Comparison of ENCODE assay signal across 14 cellular contexts in the genomic region with DNA sequence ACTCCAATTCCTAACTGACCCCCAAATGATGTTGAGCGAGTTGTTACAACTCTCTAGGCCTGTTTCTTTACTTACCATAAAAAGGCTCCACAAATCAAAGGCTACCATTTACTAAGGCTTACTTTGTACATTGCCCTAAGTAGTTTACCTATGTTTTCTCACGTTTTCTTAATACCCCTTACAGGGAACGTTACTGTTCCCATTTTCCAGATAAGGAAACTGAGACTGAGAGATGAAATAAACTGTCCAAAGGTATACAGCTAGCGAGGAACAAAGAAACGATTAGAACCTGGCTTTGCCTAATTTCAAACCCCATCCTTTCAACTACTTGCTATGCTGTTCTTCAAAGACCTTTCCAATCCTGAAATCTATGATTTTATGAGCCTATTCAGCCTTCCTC.
A peak's percentile ranks its signal among the peaks of the same experiment; 100 is the strongest.
DNase-seq lines count a peak whose midpoint lies in the region; ATAC-seq, FAIRE-seq and TF ChIP-seq lines count a peak whose summit lies in the region.
"Had no signal": no experiment of that assay in that cellular context is flagged by ENCODE, and none has a peak within 500 bp of the region (broad histone marks: within the 10 kb centered on the region; RNA-seq: fewer than 3 reads in every experiment).

No MANE protein-coding gene starts in this region.

- 79 to 84% methylated on average over 5 of the region's 5 CpGs for WGBS in GM23248 (ENCODE audit: low coverage in 1 of 2, low lambda C conversion rate in 2 of 2, missing lambda C conversion rate in 2 of 2), 2 experiments
- WGBS in hepatocyte (ENCODE audit: low lambda C conversion rate, missing lambda C conversion rate): 81% methylated on average over 5 of the region's 5 CpGs

- H3K4me3 ChIP-seq in astrocyte (ENCODE audit: insufficient read depth, low read depth, low read length) (no peak overlapping the region), dorsolateral prefrontal cortex (no peak overlapping the region), GM23248 (no peak overlapping the region), hepatocyte (no peak overlapping the region)
- H3K4me3 ChIP-seq: A549, HAP-1 had no signal

- no peak for ATAC-seq in GM18867 (IDR thresholded peaks at IDR 0.05; ENCODE audit: unreplicated experiment)
- ATAC-seq: A549 had no signal

- TF ChIP-seq CTCF in astrocyte (IDR thresholded peaks at IDR 0.05; ENCODE audit: insufficient read depth, low read depth, low read length) (no peak), dorsolateral prefrontal cortex (IDR thresholded peaks at IDR 0.05 in 54 of 56, conservative IDR thresholded peaks at IDR 0.05 in 2 of 56; ENCODE audit: low read depth in 1 of 56, partially characterized antibody in 56 of 56) (no peak), neural crest cell (conservative IDR thresholded peaks at IDR 0.05) (no peak), hepatocyte (IDR thresholded peaks at IDR 0.05; ENCODE audit: poor library complexity) (no peak)

- H3K27me3 ChIP-seq in astrocyte (ENCODE audit: insufficient read depth, low read length) (no peaks in the 10 kb centered on the region), dorsolateral prefrontal cortex (no peaks in the 10 kb centered on the region), GM23248 (replicated peaks; ENCODE audit: insufficient read depth) (no peaks in the 10 kb centered on the region), hepatocyte (peaks cover 6% of the 10 kb centered on the region)
- H3K27me3 ChIP-seq: BE2C had no signal

- H3K9me2 ChIP-seq in GM23248 (ENCODE audit: insufficient read depth) (no peaks in the 10 kb centered on the region), hepatocyte (replicated peaks; ENCODE audit: insufficient read depth) (no peaks in the 10 kb centered on the region)

- H3K36me3 Mint-ChIP-seq in astrocyte (ENCODE audit: low read depth, unreplicated experiment) (no peaks in the 10 kb centered on the region), neural crest cell (ENCODE audit: low read depth) (no peaks in the 10 kb centered on the region)

- H2AFZ ChIP-seq in astrocyte (ENCODE audit: low read depth, low read length) (no peak overlapping the region), GM23248 (no peak overlapping the region), hepatocyte (no peak overlapping the region)

- H3K4me1 ChIP-seq in astrocyte (ENCODE audit: insufficient read depth, low read length): no peaks in the 10 kb centered on the region
- H3K4me1 ChIP-seq in GM23248 (ENCODE audit: insufficient read depth): no peaks in the 10 kb centered on the region
- no peaks in the 10 kb centered on the region for H3K4me1 ChIP-seq in hepatocyte (ENCODE audit: insufficient read depth)
- H3K4me1 ChIP-seq: A549, BE2C, HAP-1 had no signal

- no peaks in the 10 kb centered on the region for H3K9me3 ChIP-seq in astrocyte (ENCODE audit: insufficient read depth, low read depth, low read length)
- no peaks in the 10 kb centered on the region for H3K9me3 ChIP-seq in GM23248 (ENCODE audit: low read depth)
- no peaks in the 10 kb centered on the region for H3K9me3 ChIP-seq in hepatocyte (ENCODE audit: low read depth)
- H3K9me3 ChIP-seq: A549, BE2C, HAP-1 had no signal

- no peaks in the 10 kb centered on the region for H3F3A ChIP-seq in GM23248 (ENCODE audit: insufficient read depth)

- H3K36me3 ChIP-seq in astrocyte (ENCODE audit: insufficient read depth, low read length) (no peaks in the 10 kb centered on the region), GM23248 (ENCODE audit: low read depth) (no peaks in the 10 kb centered on the region), hepatocyte (replicated peaks; ENCODE audit: insufficient read depth, low read depth) (no peaks in the 10 kb centered on the region)
- H3K36me3 ChIP-seq: BE2C, HAP-1 had no signal

- no peak overlapping the region for H3K27ac Mint-ChIP-seq in astrocyte (ENCODE audit: unreplicated experiment)
- H3K27ac Mint-ChIP-seq in neural crest cell (ENCODE audit: unreplicated experiment): peak overlapping the region; percentile 7
- H3K27ac Mint-ChIP-seq: IgD-negative memory B cell had no signal

- H3K9ac ChIP-seq in astrocyte (ENCODE audit: low read length) (no peak overlapping the region), GM23248 (no peak overlapping the region)

- intact Hi-C loops in dorsolateral prefrontal cortex (cut with DNase I): loop anchor here (5.0 to 10.0 kb wide), 2 partner anchors 74 to 76 kb away; partner anchors contain the start of gene SPTBN1 (in 2 of the 2)

- H3K9me3 Mint-ChIP-seq in astrocyte (ENCODE audit: unreplicated experiment) (no peaks in the 10 kb centered on the region), neural crest cell (peaks cover 3% of the 10 kb centered on the region)

- H3K27me3 Mint-ChIP-seq in astrocyte (ENCODE audit: low read depth, unreplicated experiment): peaks cover 6% of the 10 kb centered on the region
- H3K27me3 Mint-ChIP-seq in neural crest cell (ENCODE audit: low read depth): no peaks in the 10 kb centered on the region

- H3K27ac ChIP-seq in astrocyte (ENCODE audit: low read depth, low read length) (no peak overlapping the region), dorsolateral prefrontal cortex (peak overlapping the region in 39 of 59 donors; percentile 1 to 96 (median 46)), GM23248 (no peak overlapping the region), hepatocyte (no peak overlapping the region)
- H3K27ac ChIP-seq: A549 had no signal

- no peak for DNase-seq in GM18507 (ENCODE audit: extremely low spot score, insufficient read length, low read depth)
- no peak for DNase-seq in astrocyte (ENCODE audit: low read depth)
- no peak for DNase-seq in dorsolateral prefrontal cortex
- DNase-seq in neural crest cell (ENCODE audit: low read depth, low spot score): no peak
- no peak for DNase-seq in GM23248
- no peak for DNase-seq in NCI-H524 (lab: John Stamatoyannopoulos, UW)
- no peak for DNase-seq in hepatocyte (ENCODE audit: low spot score)
- DNase-seq: BE2C, DMS53 had no signal

- H3K79me2 ChIP-seq in astrocyte (ENCODE audit: insufficient read depth, low read length): no peaks in the 10 kb centered on the region
- H3K79me2 ChIP-seq in GM23248 (ENCODE audit: insufficient read depth): no peaks in the 10 kb centered on the region
- no peaks in the 10 kb centered on the region for H3K79me2 ChIP-seq in hepatocyte

- H3K4me3 Mint-ChIP-seq in astrocyte (ENCODE audit: unreplicated experiment): no peak overlapping the region
- H3K4me3 Mint-ChIP-seq in neural crest cell: no peak overlapping the region
- H3K4me3 Mint-ChIP-seq: IgD-negative memory B cell had no signal

- no peak overlapping the region for H3K4me2 ChIP-seq in astrocyte (ENCODE audit: low read length)
- no peak overlapping the region for H3K4me2 ChIP-seq in GM23248 (ENCODE audit: unreplicated experiment)
- H3K4me2 ChIP-seq in hepatocyte: no peak overlapping the region
- H3K4me2 ChIP-seq: A549 had no signal

- in situ Hi-C loops in GM23248 (cut with MboI): no loop called here

- no peaks in the 10 kb centered on the region for H4K20me1 ChIP-seq in astrocyte (ENCODE audit: insufficient read depth, low read length)
- H4K20me1 ChIP-seq in GM23248 (ENCODE audit: insufficient read depth): no peaks in the 10 kb centered on the region
- H4K20me1 ChIP-seq in hepatocyte (ENCODE audit: insufficient read depth, poor library complexity, severe bottlenecking): no peaks in the 10 kb centered on the region

- FAIRE-seq in GM18507 (lab: Jason Lieb, UNC) (peak; percentile 35), astrocyte (lab: Jason Lieb, UNC) (peak; percentile 45)
- FAIRE-seq: H1 had no signal

- peaks cover 5% of the 10 kb centered on the region for H3K4me1 Mint-ChIP-seq in astrocyte (ENCODE audit: low read depth, unreplicated experiment)
- peaks cover 67% of the 10 kb centered on the region for H3K4me1 Mint-ChIP-seq in neural crest cell
- H3K4me1 Mint-ChIP-seq: IgD-negative memory B cell had no signal

Comparison
In these comparisons a context has a peak if more than half of its experiments do, and no peak if none do; other contexts are left out.
1. H3K27ac ChIP-seq: peak in dorsolateral prefrontal cortex (39 of 59); none in astrocyte (single experiment), GM23248 (single experiment) and hepatocyte (single experiment).